8 cellular contexts compared by ENCODE assay signal in the genomic region with DNA sequence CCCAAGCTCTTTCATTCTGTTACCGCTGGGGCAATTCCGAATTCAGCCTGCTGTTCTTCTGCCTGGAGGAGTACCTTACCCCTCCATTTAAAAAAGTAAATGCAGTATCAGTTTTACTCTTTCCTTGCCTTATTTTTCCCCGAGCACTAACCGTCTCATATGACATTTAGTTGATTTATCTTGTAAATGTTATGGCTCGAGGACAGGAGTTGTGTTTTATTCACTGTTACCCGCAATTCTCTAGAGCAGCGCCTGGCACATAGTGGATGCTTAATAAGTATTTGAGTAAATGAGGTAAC. TPM values are rescaled to one million over a fixed set of nuclear protein-coding genes. Genes with fewer than 3 reads are reported as not detected.
A peak's percentile ranks its signal among the peaks of the same experiment; 100 is the strongest.
DNase-seq lines count a peak whose midpoint lies in the region; ATAC-seq and TF ChIP-seq lines count a peak whose summit lies in the region.

No MANE protein-coding gene starts in this region.

- H3K4me2 ChIP-seq in neural cell (ENCODE audit: low read length) = peak overlapping the region; percentile 57

- DNase-seq in brain microvascular endothelial cell = no peak
- no peak for DNase-seq in AML-193 (lab: John Stamatoyannopoulos, UW)
- DNase-seq in NCI-H524 (lab: John Stamatoyannopoulos, UW) = no peak
- DNase-seq in mucosa of gallbladder (ENCODE audit: low spot score) = no peak
- DNase-seq in G401 (ENCODE audit: low spot score) = no peak

- H3K27me3 ChIP-seq in brain microvascular endothelial cell (replicated peaks) (no peaks in the 10 kb centered on the region), neural cell (ENCODE audit: insufficient read depth, low read depth, low read length) (no peaks in the 10 kb centered on the region)

- peak; percentile 3 for ATAC-seq in GM19023 (IDR thresholded peaks at IDR 0.05; ENCODE audit: unreplicated experiment)
- peak; percentile 2 for ATAC-seq in HG03139 (IDR thresholded peaks at IDR 0.05; ENCODE audit: unreplicated experiment)

- H3K4me3 ChIP-seq in brain microvascular endothelial cell (ENCODE audit: low read depth, low read length) (peak overlapping the region; percentile 76), neural cell (ENCODE audit: low read length) (peak overlapping the region; percentile 90)

- no peak overlapping the region for H3K27ac ChIP-seq in brain microvascular endothelial cell
- peak overlapping the region; percentile 27 for H3K27ac ChIP-seq in neural cell (ENCODE audit: low read length)

- H4K20me1 ChIP-seq in neural cell (ENCODE audit: insufficient read depth) = no peaks in the 10 kb centered on the region

- peaks cover 31% of the 10 kb centered on the region for H3K79me2 ChIP-seq in neural cell (replicated peaks; ENCODE audit: insufficient read depth, low read length)

- TF ChIP-seq EP300 in neural cell (conservative IDR thresholded peaks at IDR 0.05; ENCODE audit: poor library complexity, severe bottlenecking) = no peak

- no peaks in the 10 kb centered on the region for H3K36me3 ChIP-seq in brain microvascular endothelial cell (replicated peaks)
- H3K36me3 ChIP-seq in neural cell (ENCODE audit: insufficient read depth, low read length) = no peaks in the 10 kb centered on the region

- in situ Hi-C loops in brain microvascular endothelial cell (cut with HindIII; ENCODE audit: low pct_ligation_motif_present, low sequenced_read_pairs) = no loop called here
- in situ Hi-C loops in G401 (cut with HindIII; ENCODE audit: low sequenced_read_pairs) = no loop called here

- peak overlapping the region; percentile 81 for H3K9ac ChIP-seq in neural cell (ENCODE audit: low read length)

- peak overlapping the region; percentile 3 for H2AFZ ChIP-seq in neural cell (ENCODE audit: low read depth, low read length)

- TF ChIP-seq CTCF in brain microvascular endothelial cell (IDR thresholded peaks at IDR 0.05; ENCODE audit: low read depth, low read length, missing control alignments) (peak; percentile 21), neural cell (IDR thresholded peaks at IDR 0.05; ENCODE audit: poor library complexity, severe bottlenecking) (peak; percentile 29)

- no peak for TF ChIP-seq RAD21 in neural cell (conservative IDR thresholded peaks at IDR 0.05)

- H3K9me2 ChIP-seq in neural cell (ENCODE audit: insufficient read depth, low read length) = no peaks in the 10 kb centered on the region

- H3K9me3 ChIP-seq in neural cell (ENCODE audit: low read length) = no peaks in the 10 kb centered on the region

- H3F3A ChIP-seq in neural cell (ENCODE audit: insufficient read depth, low read length, poor library complexity, severe bottlenecking) = no peaks in the 10 kb centered on the region

TF ChIP-seq in neural cell, 6 proteins besides CTCF, POLR2A, EP300 and RAD21:
- TF ChIP-seq MXI1 (conservative IDR thresholded peaks at IDR 0.05; ENCODE audit: poor library complexity, severe bottlenecking) = no peak
- peak; percentile 1 for TF ChIP-seq SMC3 (conservative IDR thresholded peaks at IDR 0.05; ENCODE audit: poor library complexity)
TF ChIP-seq in neural cell: peak in this region for 1.

RNA-seq across cellular contexts. Expression of a gene that starts 0.4 kb away (rescaled TPM):
- 99.6 and 101 TPM in 2 replicates for polyA plus RNA-seq in neural cell
- 88.2 and 96.7 TPM in 2 replicates for polyA minus RNA-seq in neural cell
- 9.6 TPM for total RNA-seq in mucosa of gallbladder
- 25.7 and 34.7 TPM in 2 replicates for total RNA-seq in G401 (2014; rRNA removed; shearing (Covaris generic))

RNA-seq across cellular contexts. Expression of a gene that starts 37.2 kb away (rescaled TPM):
- 39.3 and 43.6 TPM in 2 replicates for polyA plus RNA-seq in neural cell
- polyA minus RNA-seq in neural cell = 77.9 and 79.2 TPM in 2 replicates
- total RNA-seq in mucosa of gallbladder = 46.6 TPM
- total RNA-seq in G401 (2014; rRNA removed; shearing (Covaris generic)) = 33.8 and 47.7 TPM in 2 replicates
